1 cellular context compared by ENCODE assay signal in the genomic region with DNA sequence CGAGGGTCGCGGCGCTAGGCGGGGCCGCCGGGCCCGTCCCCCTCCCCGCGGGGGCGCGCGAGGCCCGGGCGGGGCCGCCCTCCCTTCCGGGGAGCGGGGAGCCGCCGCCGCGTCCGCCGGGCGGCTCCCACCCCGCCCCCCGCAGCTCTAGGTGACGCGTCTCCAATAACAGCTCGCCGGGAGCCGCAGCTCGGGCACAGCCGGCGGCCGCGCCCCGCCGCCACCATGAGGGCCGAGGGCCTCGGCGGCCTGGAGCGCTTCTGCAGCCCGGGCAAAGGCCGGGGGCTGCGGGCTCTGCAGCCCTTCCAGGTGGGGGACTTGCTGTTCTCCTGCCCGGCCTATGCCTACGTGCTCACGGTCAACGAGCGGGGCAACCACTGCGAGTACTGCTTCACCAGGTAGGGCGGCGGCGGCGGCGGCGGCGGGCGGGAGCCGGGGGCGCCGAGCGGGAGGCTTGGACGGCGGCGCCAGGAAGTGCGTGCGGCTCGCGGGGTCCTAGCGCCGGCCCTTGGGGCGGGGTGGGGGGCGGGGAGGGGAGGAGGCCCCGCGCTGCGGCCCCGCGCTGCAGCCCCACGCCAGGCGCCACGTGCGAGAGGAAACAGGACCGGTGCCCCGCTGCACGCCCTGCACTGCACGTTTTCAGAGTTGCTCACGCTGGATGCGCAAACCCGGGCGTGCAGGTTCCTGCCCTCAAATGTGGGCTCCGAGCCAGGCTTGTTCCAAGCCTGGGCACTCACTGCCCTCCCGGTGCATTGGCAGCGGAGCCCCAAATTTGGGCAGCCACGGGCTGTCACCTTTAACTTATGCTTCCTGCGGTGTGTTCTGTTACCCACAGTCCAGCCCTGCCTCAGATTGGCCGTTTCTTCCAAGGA.
TF ChIP-seq lines count a peak whose summit lies in the region.

A gene with protein sequence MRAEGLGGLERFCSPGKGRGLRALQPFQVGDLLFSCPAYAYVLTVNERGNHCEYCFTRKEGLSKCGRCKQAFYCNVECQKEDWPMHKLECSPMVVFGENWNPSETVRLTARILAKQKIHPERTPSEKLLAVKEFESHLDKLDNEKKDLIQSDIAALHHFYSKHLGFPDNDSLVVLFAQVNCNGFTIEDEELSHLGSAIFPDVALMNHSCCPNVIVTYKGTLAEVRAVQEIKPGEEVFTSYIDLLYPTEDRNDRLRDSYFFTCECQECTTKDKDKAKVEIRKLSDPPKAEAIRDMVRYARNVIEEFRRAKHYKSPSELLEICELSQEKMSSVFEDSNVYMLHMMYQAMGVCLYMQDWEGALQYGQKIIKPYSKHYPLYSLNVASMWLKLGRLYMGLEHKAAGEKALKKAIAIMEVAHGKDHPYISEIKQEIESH (plus strand): TSS at position 130 of the 872 bp plus-strand sequence. CDS start 96 bp downstream, at position 226.

TF ChIP-seq in IMR-90, 13 proteins besides CTCF, POLR2A, EP300 and RAD21:
- TF ChIP-seq MAZ (IDR thresholded peaks at IDR 0.05; ENCODE audit: borderline replicate concordance, low read depth, low read length): peak; percentile 47; the same call in 1 of the 2 replicates
- TF ChIP-seq MXI1 (IDR thresholded peaks at IDR 0.05; ENCODE audit: borderline replicate concordance, low read depth, low read length): peak; percentile 68
- TF ChIP-seq, protein P1, sequence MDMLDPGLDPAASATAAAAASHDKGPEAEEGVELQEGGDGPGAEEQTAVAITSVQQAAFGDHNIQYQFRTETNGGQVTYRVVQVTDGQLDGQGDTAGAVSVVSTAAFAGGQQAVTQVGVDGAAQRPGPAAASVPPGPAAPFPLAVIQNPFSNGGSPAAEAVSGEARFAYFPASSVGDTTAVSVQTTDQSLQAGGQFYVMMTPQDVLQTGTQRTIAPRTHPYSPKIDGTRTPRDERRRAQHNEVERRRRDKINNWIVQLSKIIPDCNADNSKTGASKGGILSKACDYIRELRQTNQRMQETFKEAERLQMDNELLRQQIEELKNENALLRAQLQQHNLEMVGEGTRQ (IDR thresholded peaks at IDR 0.05; ENCODE audit: low read depth, low read length): no peak
- peak; percentile 74 for TF ChIP-seq BHLHE40 (IDR thresholded peaks at IDR 0.05; ENCODE audit: low read depth, low read length)
